ENCODE assay signal across 8 cellular contexts in genomic region chr2:86202702-86203101, GRCh38.
"Had no signal": no experiment of that assay in that cellular context is flagged by ENCODE, and none has a peak within 500 bp of the region (broad histone marks: within the 10 kb centered on the region; RNA-seq: fewer than 3 reads in every experiment).

No MANE protein-coding gene starts in this region.

- H3K4me3 Mint-ChIP-seq: effector memory CD8-positive, alpha-beta T cell; nephron progenitor cell; stimulated activated naive CD8-positive, alpha-beta T cell treated with anti-CD3 and anti-CD28 coated beads, Interleukin-15, amount 100 ng/mL, for 72 hours had no signal

- H3K27me3 Mint-ChIP-seq: effector memory CD8-positive, alpha-beta T cell; stimulated activated naive CD8-positive, alpha-beta T cell treated with anti-CD3 and anti-CD28 coated beads, Interleukin-15, amount 100 ng/mL, for 72 hours had no signal

- H3K9me3 Mint-ChIP-seq: effector memory CD8-positive, alpha-beta T cell; stimulated activated naive CD8-positive, alpha-beta T cell treated with anti-CD3 and anti-CD28 coated beads, Interleukin-15, amount 100 ng/mL, for 72 hours had no signal

- DNase-seq: activated CD4-positive, alpha-beta T cell treated with anti-CD3 and anti-CD28 coated beads, Interleukin-2, amount 50 U/mL, for 4 hours; activated CD4-positive, CD25-positive, alpha-beta regulatory T cell treated with anti-CD3 and anti-CD28 coated beads, Interleukin-2, amount 50 U/mL, for 72 hours; activated T-cell treated with anti-CD3 and anti-CD28 coated beads, Interleukin-2, amount 50 U/mL, for 48 hours; effector memory CD8-positive, alpha-beta T cell; nephron progenitor cell; stimulated activated CD4-positive, alpha-beta T cell treated with anti-CD3 and anti-CD28 coated beads, Interleukin-4, amount 100 ng/mL, for 24 hours; stimulated activated naive CD8-positive, alpha-beta T cell treated with anti-CD3 and anti-CD28 coated beads, Interleukin-15, amount 100 ng/mL, for 72 hours had no signal

- ATAC-seq: effector memory CD8-positive, alpha-beta T cell; left lobe of liver; stimulated activated naive CD8-positive, alpha-beta T cell treated with anti-CD3 and anti-CD28 coated beads, Interleukin-15, amount 100 ng/mL, for 72 hours had no signal
